In genomic region chr14:74686324-74686723, GRCh38 we compare ENCODE assay signal across 1 cellular context.
TF ChIP-seq lines count a peak whose summit lies in the region.

No MANE protein-coding gene starts in this region.

TF ChIP-seq in K562, 482 proteins besides CTCF, POLR2A, EP300 and RAD21 (continues in another document):
- TF ChIP-seq ETV1 (tag; conservative IDR thresholded peaks at IDR 0.05; ENCODE audit: low read depth) (no peak), RUNX1 (IDR thresholded peaks at IDR 0.05; ENCODE audit: low read depth) (no peak), ELF1 (tag; IDR thresholded peaks at IDR 0.05) (no peak), E2F5 (CRISPR knock-in tag; IDR thresholded peaks at IDR 0.05) (no peak), ETV6 (IDR thresholded peaks at IDR 0.05; ENCODE audit: borderline replicate concordance in 1 of 2, low read depth in 2 of 2, low read length in 1 of 2) (no peak), ETV6 (CRISPR knock-in tag; IDR thresholded peaks at IDR 0.05; ENCODE audit: borderline replicate concordance) (no peak), SMAD1 (IDR thresholded peaks at IDR 0.05; ENCODE audit: low read depth, low read length, partially characterized antibody) (no peak), HNRNPUL1 (IDR thresholded peaks at IDR 0.05; ENCODE audit: low read length) (no peak), ZNF583 (CRISPR knock-in tag; IDR thresholded peaks at IDR 0.05) (no peak), MCM5 (IDR thresholded peaks at IDR 0.05; ENCODE audit: low read depth) (no peak), PRDM10 (IDR thresholded peaks at IDR 0.05; ENCODE audit: partially characterized antibody) (peak; percentile 54), NELFE (IDR thresholded peaks at IDR 0.05; ENCODE audit: insufficient read depth, insufficient read length) (no peak), CREB1 (IDR thresholded peaks at IDR 0.05) (no peak), CREB1 (CRISPR knock-in tag; IDR thresholded peaks at IDR 0.05) (no peak), ZNF707 (CRISPR knock-in tag; conservative IDR thresholded peaks at IDR 0.05) (no peak), SMARCA4 (IDR thresholded peaks at IDR 0.05) (peak; percentile 35; the same call in 1 of the 2 replicates), YY1 (IDR thresholded peaks at IDR 0.05; ENCODE audit: borderline replicate concordance in 1 of 3, control insufficient read depth in 1 of 3, extremely low read depth in 1 of 3, insufficient read depth in 3 of 3, insufficient read length in 1 of 3, insufficient replicate concordance in 2 of 3, low read depth in 1 of 3, low read length in 2 of 3) (no peak), ZNF699 (CRISPR knock-in tag; IDR thresholded peaks at IDR 0.05; ENCODE audit: insufficient replicate concordance) (no peak), ZNF79 (CRISPR knock-in tag; IDR thresholded peaks at IDR 0.05; ENCODE audit: low read depth) (no peak), BRD9 (IDR thresholded peaks at IDR 0.05; ENCODE audit: low read depth, partially characterized antibody) (no peak), RBFOX2 (IDR thresholded peaks at IDR 0.05; ENCODE audit: low read depth, low read length) (no peak), MIER1 (IDR thresholded peaks at IDR 0.05; ENCODE audit: low read depth) (no peak), ZNF347 (CRISPR knock-in tag; IDR thresholded peaks at IDR 0.05; ENCODE audit: low read depth) (no peak), DIDO1 (tag; IDR thresholded peaks at IDR 0.05; ENCODE audit: low read depth) (no peak), POLR2H (tag; IDR thresholded peaks at IDR 0.05; ENCODE audit: low read depth) (no peak), GABPA (tag; conservative IDR thresholded peaks at IDR 0.05; ENCODE audit: low read depth) (no peak), DEAF1 (CRISPR knock-in tag; IDR thresholded peaks at IDR 0.05) (no peak), MAX (CRISPR knock-in tag; IDR thresholded peaks at IDR 0.05) (no peak), CREM (IDR thresholded peaks at IDR 0.05; ENCODE audit: low read depth) (peak; percentile 48), RERE (CRISPR knock-in tag; IDR thresholded peaks at IDR 0.05; ENCODE audit: borderline replicate concordance) (no peak), CBFA2T2 (conservative IDR thresholded peaks at IDR 0.05) (peak; percentile 22; the same call in 1 of the 2 replicates), CC2D1A (IDR thresholded peaks at IDR 0.05) (no peak), SRF (CRISPR knock-in tag; IDR thresholded peaks at IDR 0.05) (no peak), ZNF584 (CRISPR knock-in tag; IDR thresholded peaks at IDR 0.05; ENCODE audit: low read depth) (no peak), NFIX (CRISPR knock-in tag; IDR thresholded peaks at IDR 0.05; ENCODE audit: low read depth) (no peak), EGR1 (conservative IDR thresholded peaks at IDR 0.05) (no peak), FOXP1 (CRISPR knock-in tag; IDR thresholded peaks at IDR 0.05) (no peak), CGGBP1 (CRISPR knock-in tag; IDR thresholded peaks at IDR 0.05) (no peak), TAF15 (IDR thresholded peaks at IDR 0.05; ENCODE audit: low read depth, low read length) (no peak), POLR3A (IDR thresholded peaks at IDR 0.05; ENCODE audit: borderline replicate concordance, extremely low read depth, insufficient read depth, insufficient read length) (no peak), SNIP1 (IDR thresholded peaks at IDR 0.05; ENCODE audit: low read depth) (no peak), NUFIP1 (IDR thresholded peaks at IDR 0.05; ENCODE audit: partially characterized antibody) (no peak), CBX1 (IDR thresholded peaks at IDR 0.05; ENCODE audit: low read depth) (no peak), NFYB (IDR thresholded peaks at IDR 0.05; ENCODE audit: extremely low read depth, insufficient read length) (no peak), ZNF717 (CRISPR knock-in tag; IDR thresholded peaks at IDR 0.05) (no peak), CXXC5 (CRISPR knock-in tag; IDR thresholded peaks at IDR 0.05) (peak; percentile 39; the same call in 1 of the 2 replicates), NFIC (IDR thresholded peaks at IDR 0.05) (no peak), BRCA1 (IDR thresholded peaks at IDR 0.05) (no peak), BRCA1 (CRISPR knock-in tag; IDR thresholded peaks at IDR 0.05) (no peak), TAF7 (tag; IDR thresholded peaks at IDR 0.05) (no peak), ZNF197 (CRISPR knock-in tag; IDR thresholded peaks at IDR 0.05; ENCODE audit: low read depth) (no peak)
- TF ChIP-seq, protein P1, sequence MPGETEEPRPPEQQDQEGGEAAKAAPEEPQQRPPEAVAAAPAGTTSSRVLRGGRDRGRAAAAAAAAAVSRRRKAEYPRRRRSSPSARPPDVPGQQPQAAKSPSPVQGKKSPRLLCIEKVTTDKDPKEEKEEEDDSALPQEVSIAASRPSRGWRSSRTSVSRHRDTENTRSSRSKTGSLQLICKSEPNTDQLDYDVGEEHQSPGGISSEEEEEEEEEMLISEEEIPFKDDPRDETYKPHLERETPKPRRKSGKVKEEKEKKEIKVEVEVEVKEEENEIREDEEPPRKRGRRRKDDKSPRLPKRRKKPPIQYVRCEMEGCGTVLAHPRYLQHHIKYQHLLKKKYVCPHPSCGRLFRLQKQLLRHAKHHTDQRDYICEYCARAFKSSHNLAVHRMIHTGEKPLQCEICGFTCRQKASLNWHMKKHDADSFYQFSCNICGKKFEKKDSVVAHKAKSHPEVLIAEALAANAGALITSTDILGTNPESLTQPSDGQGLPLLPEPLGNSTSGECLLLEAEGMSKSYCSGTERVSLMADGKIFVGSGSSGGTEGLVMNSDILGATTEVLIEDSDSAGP (CRISPR knock-in tag; IDR thresholded peaks at IDR 0.05), result no peak
- TF ChIP-seq, protein P2, sequence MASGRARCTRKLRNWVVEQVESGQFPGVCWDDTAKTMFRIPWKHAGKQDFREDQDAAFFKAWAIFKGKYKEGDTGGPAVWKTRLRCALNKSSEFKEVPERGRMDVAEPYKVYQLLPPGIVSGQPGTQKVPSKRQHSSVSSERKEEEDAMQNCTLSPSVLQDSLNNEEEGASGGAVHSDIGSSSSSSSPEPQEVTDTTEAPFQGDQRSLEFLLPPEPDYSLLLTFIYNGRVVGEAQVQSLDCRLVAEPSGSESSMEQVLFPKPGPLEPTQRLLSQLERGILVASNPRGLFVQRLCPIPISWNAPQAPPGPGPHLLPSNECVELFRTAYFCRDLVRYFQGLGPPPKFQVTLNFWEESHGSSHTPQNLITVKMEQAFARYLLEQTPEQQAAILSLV (tag; IDR thresholded peaks at IDR 0.05), result no peak
- TF ChIP-seq, protein P3, sequence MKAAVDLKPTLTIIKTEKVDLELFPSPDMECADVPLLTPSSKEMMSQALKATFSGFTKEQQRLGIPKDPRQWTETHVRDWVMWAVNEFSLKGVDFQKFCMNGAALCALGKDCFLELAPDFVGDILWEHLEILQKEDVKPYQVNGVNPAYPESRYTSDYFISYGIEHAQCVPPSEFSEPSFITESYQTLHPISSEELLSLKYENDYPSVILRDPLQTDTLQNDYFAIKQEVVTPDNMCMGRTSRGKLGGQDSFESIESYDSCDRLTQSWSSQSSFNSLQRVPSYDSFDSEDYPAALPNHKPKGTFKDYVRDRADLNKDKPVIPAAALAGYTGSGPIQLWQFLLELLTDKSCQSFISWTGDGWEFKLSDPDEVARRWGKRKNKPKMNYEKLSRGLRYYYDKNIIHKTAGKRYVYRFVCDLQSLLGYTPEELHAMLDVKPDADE (conservative IDR thresholded peaks at IDR 0.05; ENCODE audit: control insufficient read depth, low read depth, low read length), result no peak
- TF ChIP-seq, protein P4, sequence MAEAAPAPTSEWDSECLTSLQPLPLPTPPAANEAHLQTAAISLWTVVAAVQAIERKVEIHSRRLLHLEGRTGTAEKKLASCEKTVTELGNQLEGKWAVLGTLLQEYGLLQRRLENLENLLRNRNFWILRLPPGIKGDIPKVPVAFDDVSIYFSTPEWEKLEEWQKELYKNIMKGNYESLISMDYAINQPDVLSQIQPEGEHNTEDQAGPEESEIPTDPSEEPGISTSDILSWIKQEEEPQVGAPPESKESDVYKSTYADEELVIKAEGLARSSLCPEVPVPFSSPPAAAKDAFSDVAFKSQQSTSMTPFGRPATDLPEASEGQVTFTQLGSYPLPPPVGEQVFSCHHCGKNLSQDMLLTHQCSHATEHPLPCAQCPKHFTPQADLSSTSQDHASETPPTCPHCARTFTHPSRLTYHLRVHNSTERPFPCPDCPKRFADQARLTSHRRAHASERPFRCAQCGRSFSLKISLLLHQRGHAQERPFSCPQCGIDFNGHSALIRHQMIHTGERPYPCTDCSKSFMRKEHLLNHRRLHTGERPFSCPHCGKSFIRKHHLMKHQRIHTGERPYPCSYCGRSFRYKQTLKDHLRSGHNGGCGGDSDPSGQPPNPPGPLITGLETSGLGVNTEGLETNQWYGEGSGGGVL (CRISPR knock-in tag; IDR thresholded peaks at IDR 0.05), result no peak
